14 cellular contexts compared by ENCODE assay signal in the genomic region with DNA sequence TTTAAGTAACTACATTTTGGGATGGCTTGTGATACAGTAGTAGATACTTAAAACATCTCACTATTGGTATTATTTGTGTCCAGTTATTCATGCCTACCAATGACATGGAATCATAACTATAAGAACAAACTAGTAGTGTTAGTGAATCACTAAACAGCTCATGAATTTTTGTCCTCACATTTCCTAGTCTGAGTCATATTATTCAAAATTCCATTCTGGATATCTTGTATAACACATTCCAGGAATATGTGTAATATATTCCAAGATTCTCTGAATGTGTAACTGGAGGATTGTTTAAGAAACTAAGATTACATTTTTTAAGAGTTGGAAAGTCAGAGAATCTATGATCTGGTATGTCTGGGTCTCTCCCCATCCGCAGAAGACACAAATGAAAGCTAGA.
DNase-seq lines count a peak whose midpoint lies in the region; ATAC-seq, FAIRE-seq and TF ChIP-seq lines count a peak whose summit lies in the region.
"Had no signal": no experiment of that assay in that cellular context is flagged by ENCODE, and none has a peak within 500 bp of the region (broad histone marks: within the 10 kb centered on the region; RNA-seq: fewer than 3 reads in every experiment).

No MANE protein-coding gene starts in this region.

- H3K4me2 ChIP-seq in HCT116 (ENCODE audit: low read length): peak overlapping the region; percentile 26

- H3K9me2 ChIP-seq in HCT116 (ENCODE audit: insufficient read depth): no peaks in the 10 kb centered on the region

- H4K20me1 ChIP-seq in HCT116 (ENCODE audit: insufficient read depth): no peaks in the 10 kb centered on the region

- H3K36me3 ChIP-seq in HCT116 (ENCODE audit: control insufficient read depth in 1 of 2, insufficient read depth in 2 of 2, low read length in 2 of 2): no peaks in the 10 kb centered on the region

- FAIRE-seq in urothelium cell line (lab: Jason Lieb, UNC): no peak

- in situ Hi-C loops in KBM-7 (cut with MboI; ENCODE audit: low pct_unique_long_range_greater_than_20kb, low sequenced_read_pairs): no loop called here

- intact Hi-C loops in HCT116 (cut with micrococcal nuclease): no loop called here

- no peak overlapping the region for H3K4me3 ChIP-seq in HCT116 (replicated peaks in 1 of 2; ENCODE audit: low read depth in 1 of 2, low read length in 2 of 2)

- TF ChIP-seq POLR2A in HCT116 (IDR thresholded peaks at IDR 0.05; ENCODE audit: borderline replicate concordance, extremely low read depth, insufficient read depth, insufficient read length): no peak

- no peaks in the 10 kb centered on the region for H3K79me2 ChIP-seq in HCT116 (ENCODE audit: insufficient read depth, low read length)

- RAD21 ChIA-PET in HCT116 (lab: Charles Lee; ENCODE audit: low non-redundant PET in 1 of 2, low total read pairs in 2 of 2, uncharacterized antibody in 2 of 2, unreplicated experiment in 2 of 2): no interaction called here

- DNase-seq in HCT116 (ENCODE audit: low read depth, low spot score) (no peak), amniotic epithelial cell (ENCODE audit: low read depth) (peak; percentile 87), foreskin keratinocyte (peak; percentile 87 to 92), urothelium cell line (ENCODE audit: low spot score) (peak; percentile 31), KBM-7 (no peak), NCI-H1105 treated with DMSO at 0.1 percent for 48 hours (lab: John Stamatoyannopoulos, UW) (no peak)
- DNase-seq: activated CD4-positive, alpha-beta T cell treated with anti-CD3 and anti-CD28 coated beads, Interleukin-2, amount 50 U/mL, for 4 hours; DND-41; effector memory CD4-positive, alpha-beta T cell; NCI-H187 treated with DMSO at 0.1 percent for 48 hours; stimulated activated naive CD8-positive, alpha-beta T cell treated with anti-CD3 and anti-CD28 coated beads, Interleukin-15, Interleukin-2, amounts not matched to agents 100 U/mL and 50 U/mL, for 24 hours; T-helper 17 cell had no signal

- H3K9me3 ChIP-seq in HCT116 (ENCODE audit: control insufficient read depth in 1 of 2, insufficient read depth in 1 of 2, low read depth in 1 of 2, low read length in 2 of 2): no peaks in the 10 kb centered on the region

- POLR2A ChIA-PET in HCT116 (lab: Charles Lee): no interaction called here

- H3K4me1 ChIP-seq in HCT116 (ENCODE audit: control insufficient read depth in 1 of 2, insufficient read depth in 2 of 2, low read length in 2 of 2) (peaks cover 0 to 9% of the 10 kb centered on the region in 2 experiments; a peak in 2 of 4 replicates), foreskin keratinocyte (peaks cover 14% of the 10 kb centered on the region)

- no TSS peak for BruUV-seq in HCT116 (replicated peaks; lab: Mats Ljungman, UMichigan)

- no peak for TF ChIP-seq RAD21 in HCT116 (IDR thresholded peaks at IDR 0.05; ENCODE audit: low read depth)

- ATAC-seq in HCT116 (no peak), foreskin keratinocyte (peak; percentile 93), HG03159 (IDR thresholded peaks at IDR 0.05; ENCODE audit: unreplicated experiment) (no peak)
- ATAC-seq: activated naive CD4-positive, alpha-beta T cell treated with anti-CD3 and anti-CD28 coated beads, Interleukin-2, amount 50 U/mL, for 72 hours; stimulated activated naive CD8-positive, alpha-beta T cell treated with anti-CD3 and anti-CD28 coated beads, Interleukin-15, Interleukin-2, amounts not matched to agents 100 U/mL and 50 U/mL, for 24 hours; T-helper 17 cell had no signal

- H3K9ac ChIP-seq in HCT116 (ENCODE audit: low read length): no peak overlapping the region

- CTCF ChIA-PET in HCT116 (lab: Charles Lee): no interaction called here

- H3K27me3 ChIP-seq in HCT116 (ENCODE audit: insufficient read depth, low read length): no peaks in the 10 kb centered on the region
- no peaks in the 10 kb centered on the region for H3K27me3 ChIP-seq in foreskin keratinocyte

- TF ChIP-seq CTCF in HCT116 (IDR thresholded peaks at IDR 0.05 in 2 of 3, conservative IDR thresholded peaks at IDR 0.05 in 1 of 3; ENCODE audit: borderline replicate concordance in 1 of 3, insufficient read depth in 1 of 3, low read depth in 2 of 3, low read length in 2 of 3): no peak
- TF ChIP-seq CTCF in foreskin keratinocyte (conservative IDR thresholded peaks at IDR 0.05): no peak

- H3K27ac ChIP-seq in HCT116 (ENCODE audit: low read depth, low read length) (no peak overlapping the region), foreskin keratinocyte (no peak overlapping the region)

- no peak overlapping the region for H2AFZ ChIP-seq in HCT116 (ENCODE audit: low read depth, low read length, poor library complexity, severe bottlenecking)

TF ChIP-seq in HCT116, 20 proteins besides CTCF, POLR2A, EP300 and RAD21:
- no peak for TF ChIP-seq ZNF274 (IDR thresholded peaks at IDR 0.05; ENCODE audit: low read depth, low read length)
- TF ChIP-seq FOSL1 (IDR thresholded peaks at IDR 0.05; ENCODE audit: low read depth): peak; percentile 44; the same call in 1 of the 2 replicates
- TF ChIP-seq JUND (IDR thresholded peaks at IDR 0.05): peak; percentile 43; the same call in 1 of the 2 replicates
- TF ChIP-seq ELF1 (IDR thresholded peaks at IDR 0.05; ENCODE audit: borderline replicate concordance, low read depth): no peak
TF ChIP-seq in HCT116: peak in this region for 2.

Comparison
In these comparisons a context has a peak if more than half of its experiments do, and no peak if none do; other contexts are left out.
1. DNase-seq: peak in amniotic epithelial cell (single experiment), foreskin keratinocyte (2 of 2) and urothelium cell line (single experiment); none in HCT116 (single experiment), KBM-7 (single experiment) and NCI-H1105 treated with DMSO at 0.1 percent for 48 hours (single experiment).